Comparison of ENCODE assay signal across 1 cellular context in genomic region chr7:138400400-138400886, GRCh38.
TF ChIP-seq lines count a peak whose summit lies in the region.

No MANE protein-coding gene starts in this region.

TF ChIP-seq in HepG2, 621 proteins besides CTCF, POLR2A, EP300 and RAD21:
- no peak for TF ChIP-seq ZNF431 (CRISPR knock-in tag; IDR thresholded peaks at IDR 0.05; ENCODE audit: borderline replicate concordance, low read depth)
- TF ChIP-seq SALL2 (CRISPR knock-in tag; IDR thresholded peaks at IDR 0.05) = no peak
- TF ChIP-seq ZFP36L2 (CRISPR knock-in tag; IDR thresholded peaks at IDR 0.05) = no peak
- no peak for TF ChIP-seq ARID5B (CRISPR knock-in tag; IDR thresholded peaks at IDR 0.05)
- no peak for TF ChIP-seq PHF21A (CRISPR knock-in tag; IDR thresholded peaks at IDR 0.05)
- no peak for TF ChIP-seq ZBTB37 (CRISPR knock-in tag; IDR thresholded peaks at IDR 0.05)
- no peak for TF ChIP-seq ZNF740 (CRISPR knock-in tag; IDR thresholded peaks at IDR 0.05)
- TF ChIP-seq NR1H2 (CRISPR knock-in tag; IDR thresholded peaks at IDR 0.05; ENCODE audit: borderline replicate concordance, low read depth) = no peak
- no peak for TF ChIP-seq ZNF260 (CRISPR knock-in tag; IDR thresholded peaks at IDR 0.05; ENCODE audit: borderline replicate concordance, low read depth)
- no peak for TF ChIP-seq SP2 (CRISPR knock-in tag; IDR thresholded peaks at IDR 0.05)
- no peak for TF ChIP-seq BORCS8-MEF2B (CRISPR knock-in tag; IDR thresholded peaks at IDR 0.05)
- TF ChIP-seq ZNF792 (CRISPR knock-in tag; IDR thresholded peaks at IDR 0.05) = no peak
- TF ChIP-seq ELK4 (CRISPR knock-in tag; IDR thresholded peaks at IDR 0.05; ENCODE audit: borderline replicate concordance) = no peak
- no peak for TF ChIP-seq ZMYM4 (CRISPR knock-in tag; IDR thresholded peaks at IDR 0.05)
- TF ChIP-seq ARID2 (CRISPR knock-in tag; IDR thresholded peaks at IDR 0.05; ENCODE audit: borderline replicate concordance) = no peak
- TF ChIP-seq THAP9 (CRISPR knock-in tag; IDR thresholded peaks at IDR 0.05; ENCODE audit: borderline replicate concordance) = no peak
- no peak for TF ChIP-seq HHEX (CRISPR knock-in tag; IDR thresholded peaks at IDR 0.05)
- no peak for TF ChIP-seq ZEB1 (IDR thresholded peaks at IDR 0.05; ENCODE audit: insufficient replicate concordance, low read depth)
- TF ChIP-seq GLMP (CRISPR knock-in tag; IDR thresholded peaks at IDR 0.05; ENCODE audit: borderline replicate concordance) = no peak
- TF ChIP-seq SSRP1 (CRISPR knock-in tag; IDR thresholded peaks at IDR 0.05) = no peak
TF ChIP-seq in HepG2: peak in this region for 0.
